20 cellular contexts compared by ENCODE assay signal in the genomic region with DNA sequence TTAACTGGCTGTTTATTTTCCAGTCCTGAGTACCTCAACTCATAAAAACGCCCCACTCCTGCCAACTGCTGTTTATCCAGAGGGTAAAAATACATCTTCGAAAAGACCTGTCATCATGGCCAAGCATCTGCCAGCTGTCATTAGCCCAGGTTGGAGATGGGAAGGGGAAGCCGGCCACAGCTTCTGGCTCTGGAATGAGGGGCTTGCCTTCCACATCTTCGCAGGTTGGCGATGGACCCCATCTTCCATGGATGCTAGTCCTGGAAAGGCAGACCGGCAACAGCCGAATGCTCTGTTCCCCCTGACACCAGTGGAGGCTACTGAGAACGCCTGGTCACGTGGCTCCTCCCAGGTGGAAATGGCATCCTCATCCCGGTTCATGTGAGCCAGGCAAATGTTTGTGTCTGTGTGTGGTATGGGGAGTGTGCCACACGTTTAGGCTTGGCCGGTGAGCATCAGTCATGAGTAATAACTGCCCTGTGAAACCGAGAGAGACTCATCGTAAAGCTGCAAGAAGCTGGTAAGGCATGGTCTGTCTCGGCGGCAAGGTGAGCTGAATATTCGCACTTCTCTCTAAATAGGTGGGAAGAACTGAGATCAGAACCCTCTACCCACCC. TPM values are rescaled to one million over a fixed set of nuclear protein-coding genes. Genes with fewer than 3 reads are reported as not detected.
A peak's percentile ranks its signal among the peaks of the same experiment; 100 is the strongest.
DNase-seq lines count a peak whose midpoint lies in the region; ATAC-seq, FAIRE-seq and TF ChIP-seq lines count a peak whose summit lies in the region.
"Had no signal": no experiment of that assay in that cellular context is flagged by ENCODE, and none has a peak within 500 bp of the region (broad histone marks: within the 10 kb centered on the region; RNA-seq: fewer than 3 reads in every experiment).

No MANE protein-coding gene starts in this region.

- H3K27me3 Mint-ChIP-seq in astrocyte (ENCODE audit: low read depth, unreplicated experiment) (peaks cover 26% of the 10 kb centered on the region), chondrocyte (ENCODE audit: low read depth) (peaks cover 11% of the 10 kb centered on the region)
- H3K27me3 Mint-ChIP-seq in naive thymus-derived CD8-positive, alpha-beta T cell = no peaks in the 10 kb centered on the region

- H3K4me3 ChIP-seq in HEK293 (ENCODE audit: low read depth, low read length) (no peak overlapping the region), astrocyte (ENCODE audit: insufficient read depth, low read depth, low read length) (no peak overlapping the region), mesenchymal stem cell (ENCODE audit: insufficient read depth in 1 of 2, low read depth in 1 of 2, low read length in 2 of 2) (no peak overlapping the region)
- H3K4me3 ChIP-seq: BLaER1, MG63, PC-9, SK-N-MC had no signal

- H3K4me1 Mint-ChIP-seq in astrocyte (ENCODE audit: low read depth, unreplicated experiment) (no peaks in the 10 kb centered on the region), chondrocyte (ENCODE audit: low read depth) (no peaks in the 10 kb centered on the region)
- peaks cover 6 to 18% (median 15%) of the 10 kb centered on the region in 4 donors for H3K4me1 Mint-ChIP-seq in naive thymus-derived CD8-positive, alpha-beta T cell

- no peaks in the 10 kb centered on the region for H3K4me1 ChIP-seq in HEK293 (ENCODE audit: control insufficient read depth, insufficient read depth, low read length)
- no peaks in the 10 kb centered on the region for H3K4me1 ChIP-seq in astrocyte (ENCODE audit: insufficient read depth, low read length)
- no peaks in the 10 kb centered on the region for H3K4me1 ChIP-seq in mesenchymal stem cell (ENCODE audit: control insufficient read depth, insufficient read depth, low read depth, low read length)
- H3K4me1 ChIP-seq: BLaER1 had no signal

- H3K36me3 ChIP-seq in HEK293 (ENCODE audit: control insufficient read depth in 2 of 2, insufficient read depth in 1 of 2, low read length in 2 of 2) = no peaks in the 10 kb centered on the region
- no peaks in the 10 kb centered on the region for H3K36me3 ChIP-seq in astrocyte (ENCODE audit: insufficient read depth, low read length)
- H3K36me3 ChIP-seq in mesenchymal stem cell (ENCODE audit: control insufficient read depth in 1 of 2, insufficient read depth in 2 of 2, low read depth in 1 of 2, low read length in 2 of 2) = no peaks in the 10 kb centered on the region
- H3K36me3 ChIP-seq: BLaER1, MG63 had no signal

- CTCF ChIA-PET in HEK293 (lab: Yijun Ruan, JAX) = interaction anchor here (2.4 kb wide), 1 partner anchor 13 kb away, joined by 10 read pairs; no protein-coding TSS in a partner anchor

- H2AFZ ChIP-seq in astrocyte (ENCODE audit: low read depth, low read length) (no peak overlapping the region), mesenchymal stem cell (ENCODE audit: low read depth, low read length) (no peak overlapping the region)
- H2AFZ ChIP-seq: PC-9 had no signal

- TF ChIP-seq CTCF in HEK293 (tag by site-specific recombination; IDR thresholded peaks at IDR 0.05) (no peak), astrocyte (IDR thresholded peaks at IDR 0.05; ENCODE audit: insufficient read depth, low read depth, low read length) (no peak), chondrocyte (IDR thresholded peaks at IDR 0.05) (no peak)

- H3K27me3 ChIP-seq in astrocyte (ENCODE audit: insufficient read depth, low read length) (no peaks in the 10 kb centered on the region), mesenchymal stem cell (ENCODE audit: control insufficient read depth in 1 of 2, insufficient read depth in 1 of 2, low read length in 2 of 2) (peaks cover 0 to 31% of the 10 kb centered on the region in 2 experiments)
- H3K27me3 ChIP-seq: BLaER1, MG63 had no signal

- ATAC-seq in naive thymus-derived CD8-positive, alpha-beta T cell = no peak
- ATAC-seq: Right ventricle myocardium inferior had no signal

- H3K9ac ChIP-seq in astrocyte (ENCODE audit: low read length) (no peak overlapping the region), mesenchymal stem cell (ENCODE audit: low read length) (no peak overlapping the region)
- H3K9ac ChIP-seq: BLaER1, KMS-11 had no signal

- WGBS in mesenchymal stem cell = 78% methylated on average over 16 of the region's 17 CpGs

- H3K27ac Mint-ChIP-seq in astrocyte (ENCODE audit: unreplicated experiment) = peak overlapping the region; percentile 41
- H3K27ac Mint-ChIP-seq in naive thymus-derived CD8-positive, alpha-beta T cell = no peak overlapping the region
- no peak overlapping the region for H3K27ac Mint-ChIP-seq in chondrocyte (ENCODE audit: unreplicated experiment)
- H3K27ac Mint-ChIP-seq: HFFc6 had no signal

- no peak overlapping the region for H3K18ac ChIP-seq in mesenchymal stem cell (ENCODE audit: low read depth in 1 of 2, low read length in 2 of 2)

- H2BK5ac ChIP-seq in mesenchymal stem cell (ENCODE audit: low read depth, low read length, poor library complexity, severe bottlenecking) = peak overlapping the region; percentile 70

- H3K36me3 Mint-ChIP-seq in astrocyte (ENCODE audit: low read depth, unreplicated experiment) = peaks cover 3% of the 10 kb centered on the region
- H3K36me3 Mint-ChIP-seq in naive thymus-derived CD8-positive, alpha-beta T cell = peaks cover 0 to 18% (median 16%) of the 10 kb centered on the region in 3 donors
- peaks cover 3% of the 10 kb centered on the region for H3K36me3 Mint-ChIP-seq in chondrocyte (ENCODE audit: low read depth)

- H3K9me3 ChIP-seq in HEK293 (ENCODE audit: control insufficient read depth, insufficient read depth, low read depth, low read length) (no peaks in the 10 kb centered on the region), astrocyte (ENCODE audit: insufficient read depth, low read depth, low read length) (no peaks in the 10 kb centered on the region), mesenchymal stem cell (ENCODE audit: control insufficient read depth, low read length) (peaks cover 7% of the 10 kb centered on the region)

- no peaks in the 10 kb centered on the region for H4K20me1 ChIP-seq in astrocyte (ENCODE audit: insufficient read depth, low read length)
- H4K20me1 ChIP-seq: BLaER1 had no signal

- H3K4me3 Mint-ChIP-seq in astrocyte (ENCODE audit: unreplicated experiment) (no peak overlapping the region), chondrocyte (ENCODE audit: unreplicated experiment) (no peak overlapping the region)
- no peak overlapping the region for H3K4me3 Mint-ChIP-seq in naive thymus-derived CD8-positive, alpha-beta T cell
- H3K4me3 Mint-ChIP-seq: HFFc6 had no signal

- no peaks in the 10 kb centered on the region for H3K79me2 ChIP-seq in astrocyte (ENCODE audit: insufficient read depth, low read length)

- H2BK15ac ChIP-seq in mesenchymal stem cell (ENCODE audit: low read depth, poor library complexity, severe bottlenecking) = peak overlapping the region; percentile 36

- H2BK12ac ChIP-seq in mesenchymal stem cell (ENCODE audit: low read length in 2 of 2) = no peak overlapping the region

- FAIRE-seq in astrocyte (lab: Jason Lieb, UNC) (no peak), RCC 7860 (lab: Jason Lieb, UNC) (no peak)
- FAIRE-seq: G401.6, GM12891 had no signal

- no peak overlapping the region for H3K4me2 ChIP-seq in astrocyte (ENCODE audit: low read length)
- H3K4me2 ChIP-seq in mesenchymal stem cell (ENCODE audit: low read length, poor library complexity, severe bottlenecking) = no peak overlapping the region
- H3K4me2 ChIP-seq: BLaER1, KMS-11, PC-9 had no signal

- H3K27ac ChIP-seq in HEK293 (ENCODE audit: extremely low read depth, low read depth, low read length) (no peak overlapping the region), astrocyte (ENCODE audit: low read depth, low read length) (no peak overlapping the region), mesenchymal stem cell (ENCODE audit: low read length, poor library complexity, severe bottlenecking) (no peak overlapping the region)
- H3K27ac ChIP-seq: 22Rv1, BLaER1, KMS-11, PC-9, SK-N-MC had no signal

- DNase-seq in DMS 273 (lab: John Stamatoyannopoulos, UW; ENCODE audit: unreplicated experiment) (peak; percentile 19), DMS 273 treated with DMSO at 0.1 percent for 48 hours (lab: John Stamatoyannopoulos, UW) (no peak), astrocyte (ENCODE audit: low read depth) (no peak), mesenchymal stem cell (no peak), RCC 7860 (ENCODE audit: low spot score) (no peak), chondrocyte (ENCODE audit: low spot score) (no peak)
- DNase-seq in naive thymus-derived CD8-positive, alpha-beta T cell = no peak
- DNase-seq: HFFc6, MG63, NCI-H1930, NCI-H524, PC-9 had no signal

- POLR2A ChIA-PET in HEK293 (lab: Yijun Ruan, JAX) = no interaction called here
- POLR2A ChIA-PET in naive thymus-derived CD8-positive, alpha-beta T cell (lab: Charles Lee) = no interaction called here

- H3K14ac ChIP-seq in mesenchymal stem cell (ENCODE audit: low read length in 2 of 2) = no peak overlapping the region

- H4K91ac ChIP-seq in mesenchymal stem cell (ENCODE audit: low read length) = peak overlapping the region; percentile 86

- H2BK120ac ChIP-seq in mesenchymal stem cell (ENCODE audit: low read depth, low read length) = no peak overlapping the region

- peak overlapping the region; percentile 47 for H2AK5ac ChIP-seq in mesenchymal stem cell (ENCODE audit: low read length, severe bottlenecking)

- no peak overlapping the region for H3K4ac ChIP-seq in mesenchymal stem cell (ENCODE audit: low read depth in 1 of 2, low read length in 2 of 2)

- no peak overlapping the region for H3K23ac ChIP-seq in mesenchymal stem cell (ENCODE audit: low read length in 2 of 2)

- H4K8ac ChIP-seq in mesenchymal stem cell (ENCODE audit: low read length) = no peak overlapping the region

- H3K79me1 ChIP-seq in mesenchymal stem cell (replicated peaks; ENCODE audit: low read length, poor library complexity, severe bottlenecking) = no peaks in the 10 kb centered on the region

- H3K9me3 Mint-ChIP-seq in astrocyte (ENCODE audit: unreplicated experiment) (peaks cover 9% of the 10 kb centered on the region), chondrocyte (ENCODE audit: low read depth) (peaks cover 12% of the 10 kb centered on the region)
- H3K9me3 Mint-ChIP-seq in naive thymus-derived CD8-positive, alpha-beta T cell = peaks cover 0 to 19% (median 8%) of the 10 kb centered on the region in 9 donors

RNA-seq across cellular contexts. Expression of a gene that starts 0.4 kb away (rescaled TPM):
- total RNA-seq in astrocyte (not detected in 2 replicates), chondrocyte (not detected in 3 replicates)
- polyA plus RNA-seq in mesenchymal stem cell (2013, experiment 1 of 2) = not detected
- polyA plus RNA-seq in mesenchymal stem cell (2013, experiment 2 of 2) = not detected
- not detected for total RNA-seq in naive thymus-derived CD8-positive, alpha-beta T cell
- not detected for polyA plus RNA-seq in naive thymus-derived CD8-positive, alpha-beta T cell
- total RNA-seq: HFFc6, PC-9, Right ventricle myocardium inferior had no signal

RNA-seq across cellular contexts. Expression of a gene that starts 6.8 kb away (rescaled TPM):
- not detected in 2 replicates for total RNA-seq in astrocyte
- not detected for polyA plus RNA-seq in mesenchymal stem cell (2013, experiment 1 of 2)
- polyA plus RNA-seq in mesenchymal stem cell (2013, experiment 2 of 2) = not detected
- under 1 TPM in 1 of 2 experiments, not detected in 1; 0.23 TPM for total RNA-seq in naive thymus-derived CD8-positive, alpha-beta T cell
- polyA plus RNA-seq in naive thymus-derived CD8-positive, alpha-beta T cell = under 1 TPM in 1 of 3 donors, not detected in 2; 0.12 TPM
- total RNA-seq in chondrocyte = not detected in 3 replicates
- total RNA-seq: HFFc6, PC-9, Right ventricle myocardium inferior had no signal

RNA-seq across cellular contexts. Expression of a gene that starts 13.3 kb away (rescaled TPM):
- total RNA-seq in astrocyte (not detected in 2 replicates), chondrocyte (not detected in 3 replicates)
- polyA plus RNA-seq in mesenchymal stem cell (2013, experiment 1 of 2) = not detected
- not detected for polyA plus RNA-seq in mesenchymal stem cell (2013, experiment 2 of 2)
- total RNA-seq in naive thymus-derived CD8-positive, alpha-beta T cell = not detected
- 1 to 10 TPM in 1 of 3 donors, not detected in 2; 1.1 TPM for polyA plus RNA-seq in naive thymus-derived CD8-positive, alpha-beta T cell
- total RNA-seq: HFFc6, PC-9, Right ventricle myocardium inferior had no signal

RNA-seq across cellular contexts. Expression of a gene that starts 34.7 kb away (rescaled TPM):
- not detected in 2 replicates for total RNA-seq in astrocyte
- not detected for polyA plus RNA-seq in mesenchymal stem cell (2013, experiment 1 of 2)
- polyA plus RNA-seq in mesenchymal stem cell (2013, experiment 2 of 2) = not detected
- not detected for total RNA-seq in naive thymus-derived CD8-positive, alpha-beta T cell
- not detected for polyA plus RNA-seq in naive thymus-derived CD8-positive, alpha-beta T cell
- total RNA-seq in chondrocyte = not detected in 3 replicates
- total RNA-seq: HFFc6, PC-9, Right ventricle myocardium inferior had no signal

RNA-seq across cellular contexts. Expression of a gene that starts 40.4 kb away (rescaled TPM):
- not detected in 2 replicates for total RNA-seq in astrocyte
- polyA plus RNA-seq in mesenchymal stem cell (2013, experiment 1 of 2) = not detected
- polyA plus RNA-seq in mesenchymal stem cell (2013, experiment 2 of 2) = not detected
- not detected for total RNA-seq in naive thymus-derived CD8-positive, alpha-beta T cell
- not detected for polyA plus RNA-seq in naive thymus-derived CD8-positive, alpha-beta T cell
- not detected in 3 replicates for total RNA-seq in chondrocyte
- total RNA-seq: HFFc6, PC-9, Right ventricle myocardium inferior had no signal
